In genomic region chr6:15184441-15184861, GRCh38 we compare ENCODE assay signal across 10 cellular contexts.
A peak's percentile ranks its signal among the peaks of the same experiment; 100 is the strongest.
DNase-seq lines count a peak whose midpoint lies in the region; ATAC-seq and TF ChIP-seq lines count a peak whose summit lies in the region.
"Had no signal": no experiment of that assay in that cellular context is flagged by ENCODE, and none has a peak within 500 bp of the region (broad histone marks: within the 10 kb centered on the region; RNA-seq: fewer than 3 reads in every experiment).

No MANE protein-coding gene starts in this region.

- H3K36me3 Mint-ChIP-seq in CD4-positive, CD25-positive, alpha-beta regulatory T cell: no peaks in the 10 kb centered on the region
- H3K36me3 Mint-ChIP-seq in activated CD4-positive, alpha-beta memory T cell treated with anti-CD3 and anti-CD28 coated beads for 36 hours: no peaks in the 10 kb centered on the region

- no peaks in the 10 kb centered on the region for H3K36me3 ChIP-seq in CD4-positive, CD25-positive, alpha-beta regulatory T cell (ENCODE audit: control insufficient read depth, insufficient read depth, low read length)
- H3K36me3 ChIP-seq in prostate gland: no peaks in the 10 kb centered on the region

- TF ChIP-seq POLR2A in prostate gland (IDR thresholded peaks at IDR 0.05): no peak

- 81% methylated on average over 2 of the region's 2 CpGs for WGBS in prostate gland

- peak in 1 of 3 donors; percentile 45 for DNase-seq in CD4-positive, CD25-positive, alpha-beta regulatory T cell
- DNase-seq in GM19240 (ENCODE audit: insufficient read length, low spot score) (peak; percentile 23), foreskin keratinocyte (peak; percentile 26 to 66), prostate gland (ENCODE audit: low spot score) (no peak)
- peak; percentile 58 for DNase-seq in activated CD4-positive, alpha-beta memory T cell treated with anti-CD3 and anti-CD28 coated beads for 36 hours
- DNase-seq: AML-193, NCI-H526 treated with DMSO at 0.1 percent for 48 hours had no signal

- peaks cover 5% of the 10 kb centered on the region for H3K4me1 ChIP-seq in CD4-positive, CD25-positive, alpha-beta regulatory T cell (ENCODE audit: control insufficient read depth, insufficient read depth, low read length, poor library complexity, severe bottlenecking)
- H3K4me1 ChIP-seq in foreskin keratinocyte (no peaks in the 10 kb centered on the region), prostate gland (replicated peaks) (no peaks in the 10 kb centered on the region)

- no peak overlapping the region for H3K27ac ChIP-seq in CD4-positive, CD25-positive, alpha-beta regulatory T cell (ENCODE audit: insufficient read depth, low read length, poor library complexity, severe bottlenecking)
- no peak overlapping the region for H3K27ac ChIP-seq in foreskin keratinocyte
- no peak overlapping the region for H3K27ac ChIP-seq in prostate gland

- no peaks in the 10 kb centered on the region for H3K27me3 Mint-ChIP-seq in CD4-positive, CD25-positive, alpha-beta regulatory T cell
- no peaks in the 10 kb centered on the region for H3K27me3 Mint-ChIP-seq in activated CD4-positive, alpha-beta memory T cell treated with anti-CD3 and anti-CD28 coated beads for 36 hours

- peak overlapping the region in 1 of 4 donors; percentile 20 for H3K4me3 Mint-ChIP-seq in CD4-positive, CD25-positive, alpha-beta regulatory T cell
- peak overlapping the region; percentile 37 for H3K4me3 Mint-ChIP-seq in activated CD4-positive, alpha-beta memory T cell treated with anti-CD3 and anti-CD28 coated beads for 36 hours

- H3K9me3 ChIP-seq in CD4-positive, CD25-positive, alpha-beta regulatory T cell (ENCODE audit: control insufficient read depth in 2 of 2, low read length in 2 of 2): no peaks in the 10 kb centered on the region
- H3K9me3 ChIP-seq in prostate gland: no peaks in the 10 kb centered on the region

- TF ChIP-seq CTCF in foreskin keratinocyte (conservative IDR thresholded peaks at IDR 0.05) (no peak), prostate gland (IDR thresholded peaks at IDR 0.05) (no peak)

- H3K27me3 ChIP-seq in CD4-positive, CD25-positive, alpha-beta regulatory T cell (ENCODE audit: control insufficient read depth, insufficient read depth, low read length): no peaks in the 10 kb centered on the region
- H3K27me3 ChIP-seq in foreskin keratinocyte: no peaks in the 10 kb centered on the region
- H3K27me3 ChIP-seq in prostate gland (replicated peaks; ENCODE audit: insufficient read depth): no peaks in the 10 kb centered on the region

- CTCF ChIA-PET in activated CD4-positive, alpha-beta memory T cell treated with anti-CD3 and anti-CD28 coated beads for 36 hours (lab: Charles Lee): interaction anchor here (0.5 to 0.6 kb wide), 2 partner anchors 10 to 308 kb away, joined by 4 read pairs; no protein-coding TSS in a partner anchor

- intact Hi-C loops in activated CD4-positive, alpha-beta memory T cell treated with anti-CD3 and anti-CD28 coated beads for 36 hours (cut with micrococcal nuclease): loop anchor here (1.0 to 2.0 kb wide), 6 partner anchors 14 to 450 kb away; no protein-coding TSS in a partner anchor
- intact Hi-C loops in prostate gland (cut with DNase I): no loop called here

- no peak overlapping the region for H3K4me3 ChIP-seq in CD4-positive, CD25-positive, alpha-beta regulatory T cell (ENCODE audit: low read depth, low read length)
- no peak overlapping the region for H3K4me3 ChIP-seq in prostate gland

- peaks cover 0 to 13% (median 8%) of the 10 kb centered on the region in 4 donors for H3K4me1 Mint-ChIP-seq in CD4-positive, CD25-positive, alpha-beta regulatory T cell
- peaks cover 20% of the 10 kb centered on the region for H3K4me1 Mint-ChIP-seq in activated CD4-positive, alpha-beta memory T cell treated with anti-CD3 and anti-CD28 coated beads for 36 hours (ENCODE audit: low read depth)

- peak overlapping the region in 1 of 3 donors; percentile 88 for H3K27ac Mint-ChIP-seq in CD4-positive, CD25-positive, alpha-beta regulatory T cell
- H3K27ac Mint-ChIP-seq in activated CD4-positive, alpha-beta memory T cell treated with anti-CD3 and anti-CD28 coated beads for 36 hours: peak overlapping the region; percentile 95

- no peaks in the 10 kb centered on the region for H3K9me3 Mint-ChIP-seq in CD4-positive, CD25-positive, alpha-beta regulatory T cell
- H3K9me3 Mint-ChIP-seq in activated CD4-positive, alpha-beta memory T cell treated with anti-CD3 and anti-CD28 coated beads for 36 hours: no peaks in the 10 kb centered on the region

- ATAC-seq in CD4-positive, CD25-positive, alpha-beta regulatory T cell (ENCODE audit: low read depth in 2 of 2): peak; percentile 87 to 92
- ATAC-seq in foreskin keratinocyte (peak; percentile 87), GM19397 (IDR thresholded peaks at IDR 0.05; ENCODE audit: unreplicated experiment) (no peak), HG02981 (IDR thresholded peaks at IDR 0.05; ENCODE audit: unreplicated experiment) (no peak), GM19023 (IDR thresholded peaks at IDR 0.05; ENCODE audit: unreplicated experiment) (no peak)

- POLR2A ChIA-PET in activated CD4-positive, alpha-beta memory T cell treated with anti-CD3 and anti-CD28 coated beads for 36 hours (lab: Charles Lee): no interaction called here

Comparison
In these comparisons a context has a peak if more than half of its experiments do, and no peak if none do; other contexts are left out.
1. ATAC-seq: peak in CD4-positive, CD25-positive, alpha-beta regulatory T cell (2 of 2) and foreskin keratinocyte (single experiment); none in GM19397 (single experiment), HG02981 (single experiment) and GM19023 (single experiment).